In genomic region chr11:30508594-30508993, GRCh38 we compare ENCODE assay signal across 19 cellular contexts.
DNase-seq lines count a peak whose midpoint lies in the region; ATAC-seq and TF ChIP-seq lines count a peak whose summit lies in the region.
"Had no signal": no experiment of that assay in that cellular context is flagged by ENCODE, and none has a peak within 500 bp of the region (broad histone marks: within the 10 kb centered on the region; RNA-seq: fewer than 3 reads in every experiment).

No MANE protein-coding gene starts in this region.

- H3K27me3 ChIP-seq in cardiac muscle cell (no peaks in the 10 kb centered on the region), right atrium auricular region (no peaks in the 10 kb centered on the region), heart right ventricle (no peaks in the 10 kb centered on the region), thyroid gland (no peaks in the 10 kb centered on the region)
- H3K27me3 ChIP-seq: BLaER1 treated with 17β-estradiol and CSF1 and Interleukin-3, amounts not matched to agents 10 nM and 100 nM had no signal

- H3K4me1 Mint-ChIP-seq in brain, result peaks cover 34% of the 10 kb centered on the region
- peaks cover 9 to 26% of the 10 kb centered on the region in 2 donors for H3K4me1 Mint-ChIP-seq in stimulated activated naive B cell treated with anti-CD40 and anti-IgM and Interleukin-4, amounts not matched to agents 10 μg/mL and 1 μg/mL and 100 μg/mL, for 72 hours
- H3K4me1 Mint-ChIP-seq: IgD-negative memory B cell had no signal

- DNase-seq in cardiac muscle cell (ENCODE audit: low read depth in 1 of 2, low spot score in 1 of 2) (no peak), right atrium auricular region (ENCODE audit: low spot score) (no peak), heart right ventricle (no peak), thyroid gland (peak; percentile 41 to 48), HT-29 (ENCODE audit: low spot score) (no peak)
- no peak for DNase-seq in stimulated activated naive B cell treated with anti-CD40 and anti-IgM and Interleukin-4, amounts not matched to agents 10 μg/mL and 1 μg/mL and 100 μg/mL, for 72 hours
- DNase-seq: Calu3; CD8-positive, alpha-beta T cell; DND-41; EL; GM23248; HCEC 1CT had no signal

- intact Hi-C loops in heart right ventricle (cut with DNase I) (no loop called here), thyroid gland (cut with DNase I) (no loop called here)

- H3K36me3 Mint-ChIP-seq in brain, result peaks cover 12% of the 10 kb centered on the region
- H3K36me3 Mint-ChIP-seq in stimulated activated naive B cell treated with anti-CD40 and anti-IgM and Interleukin-4, amounts not matched to agents 10 μg/mL and 1 μg/mL and 100 μg/mL, for 72 hours, result no peaks in the 10 kb centered on the region
- H3K36me3 Mint-ChIP-seq: CD8-positive, alpha-beta T cell; IgD-negative memory B cell had no signal

- no peak overlapping the region for H3K4me3 Mint-ChIP-seq in brain
- no peak overlapping the region for H3K4me3 Mint-ChIP-seq in stimulated activated naive B cell treated with anti-CD40 and anti-IgM and Interleukin-4, amounts not matched to agents 10 μg/mL and 1 μg/mL and 100 μg/mL, for 72 hours
- H3K4me3 Mint-ChIP-seq: B cell; CD8-positive, alpha-beta T cell; IgD-negative memory B cell had no signal

- no peaks in the 10 kb centered on the region for H3K9me3 Mint-ChIP-seq in brain
- H3K9me3 Mint-ChIP-seq in stimulated activated naive B cell treated with anti-CD40 and anti-IgM and Interleukin-4, amounts not matched to agents 10 μg/mL and 1 μg/mL and 100 μg/mL, for 72 hours, result no peaks in the 10 kb centered on the region
- H3K9me3 Mint-ChIP-seq: CD8-positive, alpha-beta T cell; IgD-negative memory B cell had no signal

- peak in 6 of 8 donors; percentile 57 to 93 (median 85) for ATAC-seq in heart right ventricle
- no peak for ATAC-seq in GM19324 (IDR thresholded peaks at IDR 0.05; ENCODE audit: low FRiP score, unreplicated experiment)
- no peak for ATAC-seq in stimulated activated naive B cell treated with anti-CD40 and anti-IgM and Interleukin-4, amounts not matched to agents 10 μg/mL and 1 μg/mL and 100 μg/mL, for 72 hours (replicated peaks)
- ATAC-seq: CD8-positive, alpha-beta T cell; GM12878; HepG2 had no signal

- H3K9me3 ChIP-seq in cardiac muscle cell (ENCODE audit: low read depth) (no peaks in the 10 kb centered on the region), right atrium auricular region (no peaks in the 10 kb centered on the region), heart right ventricle (no peaks in the 10 kb centered on the region), thyroid gland (no peaks in the 10 kb centered on the region)

- no peak for TF ChIP-seq POLR2A in thyroid gland (IDR thresholded peaks at IDR 0.05)

- H3K27ac ChIP-seq in cardiac muscle cell (peak overlapping the region; percentile 3), right atrium auricular region (no peak overlapping the region), heart right ventricle (peak overlapping the region in 3 of 10 donors; percentile 2 to 42 (median 13)), thyroid gland (no peak overlapping the region)
- H3K27ac ChIP-seq: BLaER1 treated with 17β-estradiol and CSF1 and Interleukin-3, amounts not matched to agents 10 nM and 100 nM; GM23248 had no signal

- H3K4me1 ChIP-seq in cardiac muscle cell (ENCODE audit: low read depth) (no peaks in the 10 kb centered on the region), right atrium auricular region (no peaks in the 10 kb centered on the region), heart right ventricle (peaks cover 0 to 12% (median 0%) of the 10 kb centered on the region in 9 donors), thyroid gland (peaks cover 20 to 26% of the 10 kb centered on the region in 2 donors)

- WGBS in heart right ventricle, 2 donors, result 39 to 58% methylated on average over 3 of the region's 3 CpGs
- 43 to 46% methylated on average over 3 of the region's 3 CpGs for WGBS in thyroid gland, 2 donors

- H3K36me3 ChIP-seq in cardiac muscle cell, result no peaks in the 10 kb centered on the region
- H3K36me3 ChIP-seq in right atrium auricular region, result no peaks in the 10 kb centered on the region
- H3K36me3 ChIP-seq in heart right ventricle, result no peaks in the 10 kb centered on the region
- no peaks in the 10 kb centered on the region for H3K36me3 ChIP-seq in thyroid gland
- H3K36me3 ChIP-seq: BLaER1 treated with 17β-estradiol and CSF1 and Interleukin-3, amounts not matched to agents 10 nM and 100 nM had no signal

- H3K4me3 ChIP-seq in cardiac muscle cell (no peak overlapping the region), right atrium auricular region (no peak overlapping the region), heart right ventricle (no peak overlapping the region), thyroid gland (replicated peaks in 1 of 3) (no peak overlapping the region)
- H3K4me3 ChIP-seq: BLaER1 treated with 17β-estradiol and CSF1 and Interleukin-3, amounts not matched to agents 10 nM and 100 nM; GM12878; GM23248 had no signal

- no peaks in the 10 kb centered on the region for H3K27me3 Mint-ChIP-seq in brain
- no peaks in the 10 kb centered on the region for H3K27me3 Mint-ChIP-seq in stimulated activated naive B cell treated with anti-CD40 and anti-IgM and Interleukin-4, amounts not matched to agents 10 μg/mL and 1 μg/mL and 100 μg/mL, for 72 hours
- H3K27me3 Mint-ChIP-seq: IgD-negative memory B cell had no signal

- H3K27ac Mint-ChIP-seq in brain, result peak overlapping the region in 4 of 5 experiments; percentile 1 to 33 (median 6)
- H3K27ac Mint-ChIP-seq in stimulated activated naive B cell treated with anti-CD40 and anti-IgM and Interleukin-4, amounts not matched to agents 10 μg/mL and 1 μg/mL and 100 μg/mL, for 72 hours, result no peak overlapping the region
- H3K27ac Mint-ChIP-seq: B cell; CD8-positive, alpha-beta T cell; IgD-negative memory B cell had no signal

- TF ChIP-seq CTCF in cardiac muscle cell (IDR thresholded peaks at IDR 0.05; ENCODE audit: low read depth, low read length) (no peak), right atrium auricular region (IDR thresholded peaks at IDR 0.05) (no peak), brain (conservative IDR thresholded peaks at IDR 0.05) (no peak), heart right ventricle (IDR thresholded peaks at IDR 0.05) (no peak), thyroid gland (IDR thresholded peaks at IDR 0.05) (no peak)

Comparison
In these comparisons a context has a peak if more than half of its experiments do, and no peak if none do; other contexts are left out.
1. DNase-seq: peak in thyroid gland (2 of 2); none in cardiac muscle cell (0 of 2), right atrium auricular region (single experiment), heart right ventricle (0 of 2), stimulated activated naive B cell treated with anti-CD40 and anti-IgM and Interleukin-4, amounts not matched to agents 10 μg/mL and 1 μg/mL and 100 μg/mL, for 72 hours (single experiment) and HT-29 (single experiment).
2. ATAC-seq: peak in heart right ventricle (6 of 8); none in GM19324 (single experiment) and stimulated activated naive B cell treated with anti-CD40 and anti-IgM and Interleukin-4, amounts not matched to agents 10 μg/mL and 1 μg/mL and 100 μg/mL, for 72 hours (0 of 2).